ENCODE assay signal across 23 cellular contexts in genomic region chr3:128176270-128176831, GRCh38.
"Had no signal": no experiment of that assay in that cellular context is flagged by ENCODE, and none has a peak within 500 bp of the region (broad histone marks: within the 10 kb centered on the region; RNA-seq: fewer than 3 reads in every experiment).

No MANE protein-coding gene starts in this region.

- ATAC-seq: activated CD4-positive, CD25-positive, alpha-beta regulatory T cell treated with anti-CD3 and anti-CD28 coated beads, Interleukin-2, amount 50 U/mL, for 24 hours; activated CD8-positive, alpha-beta T cell treated with anti-CD3 and anti-CD28 coated beads, Interleukin-2, amount 10 ng/mL, durations not matched to agents 7 days and 5 days; PC-3 had no signal

- H3K4me3 Mint-ChIP-seq: activated CD8-positive, alpha-beta T cell treated with anti-CD3 and anti-CD28 coated beads, Interleukin-2, amount 10 ng/mL, durations not matched to agents 7 days and 5 days; T-helper 1 cell treated with Interleukin-12 subunit alpha and Interleukin-12 subunit beta and Interleukin-4 antibody, amounts not matched to agents 30 μg/mL and 1 μg/mL, for 36 hours had no signal

- H3K27ac ChIP-seq: breast epithelium, SJSA1 had no signal

- H3K9me3 ChIP-seq: breast epithelium, SJSA1 had no signal

- DNase-seq: activated CD4-positive, alpha-beta T cell treated with anti-CD3 and anti-CD28 coated beads for 4 hours; activated CD8-positive, alpha-beta memory T cell treated with anti-CD3 and anti-CD28 coated beads, Interleukin-2, amount 50 U/mL, for 48 hours; activated CD8-positive, alpha-beta T cell treated with anti-CD3 and anti-CD28 coated beads, Interleukin-2, amount 10 ng/mL, durations not matched to agents 7 days and 5 days; activated effector memory CD4-positive, alpha-beta T cell treated with anti-CD3 and anti-CD28 coated beads, Interleukin-2, amount 50 U/mL, for 16 hours; activated naive CD4-positive, alpha-beta T cell treated with Interleukin-2 at 50 U/mL for 16 hours; activated T-cell treated with anti-CD3 and anti-CD28 coated beads, Interleukin-2, amount 50 U/mL, for 1 hour; aorta; central memory CD4-positive, alpha-beta T cell; Kasumi-1; NCI-H1048; NCI-H146; NCI-H187 treated with DMSO at 0.1 percent for 48 hours; NCI-H2081 treated with DMSO at 0.1 percent for 48 hours; NCI-H446; NCI-H524; PC-3; SHP77 had no signal

- H3K27me3 ChIP-seq: breast epithelium, SJSA1 had no signal

- H3K9me3 Mint-ChIP-seq: T-helper 1 cell treated with Interleukin-12 subunit alpha and Interleukin-12 subunit beta and Interleukin-4 antibody, amounts not matched to agents 30 μg/mL and 1 μg/mL, for 36 hours had no signal

- H3K27ac Mint-ChIP-seq: activated CD8-positive, alpha-beta T cell treated with anti-CD3 and anti-CD28 coated beads, Interleukin-2, amount 10 ng/mL, durations not matched to agents 7 days and 5 days; T-helper 1 cell treated with Interleukin-12 subunit alpha and Interleukin-12 subunit beta and Interleukin-4 antibody, amounts not matched to agents 30 μg/mL and 1 μg/mL, for 36 hours had no signal

- H3K4me3 ChIP-seq: breast epithelium, SJSA1 had no signal

- FAIRE-seq: RCC 7860, TTC549 had no signal

- H3K36me3 ChIP-seq: breast epithelium, SJSA1 had no signal
